13 cellular contexts compared by ENCODE assay signal in genomic region chr1:165763442-165763841, GRCh38.
"Had no signal": no experiment of that assay in that cellular context is flagged by ENCODE, and none has a peak within 500 bp of the region (broad histone marks: within the 10 kb centered on the region; RNA-seq: fewer than 3 reads in every experiment).

No MANE protein-coding gene starts in this region.

- H3K79me2 ChIP-seq: parathyroid adenoma had no signal

- FAIRE-seq: colon had no signal

- H3K9ac ChIP-seq: parathyroid adenoma had no signal

- ATAC-seq: left colon had no signal

- H2AFZ ChIP-seq: parathyroid adenoma had no signal

- DNase-seq: activated B cell treated with CpG ODN at 0.5 μM for 24 hours; activated effector memory CD4-positive, alpha-beta T cell treated with Interleukin-2 at 50 U/mL for 16 hours; adrenal gland; foreskin melanocyte; head of caudate nucleus; left colon; midbrain; SHP77 treated with DMSO at 0.1 percent for 48 hours; stimulated activated naive CD4-positive, alpha-beta T cell; upper lobe of left lung had no signal

- H3K27me3 ChIP-seq: adrenal gland, upper lobe of left lung had no signal

- H3K4me3 ChIP-seq: adrenal gland, lung, upper lobe of left lung had no signal

- H3K27me3 Mint-ChIP-seq: activated B cell treated with CpG ODN at 0.5 μM for 24 hours had no signal

- H3K4me3 Mint-ChIP-seq: activated B cell treated with CpG ODN at 0.5 μM for 24 hours had no signal

- H3K27ac ChIP-seq: adrenal gland, parathyroid adenoma, upper lobe of left lung had no signal

- H3K9me3 ChIP-seq: adrenal gland, upper lobe of left lung had no signal

- H3K27ac Mint-ChIP-seq: activated B cell treated with CpG ODN at 0.5 μM for 24 hours had no signal

- H3K9me3 Mint-ChIP-seq: activated B cell treated with CpG ODN at 0.5 μM for 24 hours had no signal
